Comparison of ENCODE assay signal across 8 cellular contexts in genomic region chr7:50653116-50653854, GRCh38.
DNase-seq lines count a peak whose midpoint lies in the region; ATAC-seq and TF ChIP-seq lines count a peak whose summit lies in the region.

No MANE protein-coding gene starts in this region.

- H3K4me3 ChIP-seq in esophagus muscularis mucosa (no peak overlapping the region), neuronal stem cell (ENCODE audit: low read length in 2 of 2) (no peak overlapping the region), vagina (peak overlapping the region in 1 of 2 donors; percentile 7)

- H2BK5ac ChIP-seq in neuronal stem cell (ENCODE audit: low read length) = no peak overlapping the region

- TF ChIP-seq CTCF in esophagus muscularis mucosa (IDR thresholded peaks at IDR 0.05) (no peak), vagina (IDR thresholded peaks at IDR 0.05) (no peak)

- H3K9me3 ChIP-seq in esophagus muscularis mucosa = no peaks in the 10 kb centered on the region
- H3K9me3 ChIP-seq in neuronal stem cell (replicated peaks in 1 of 2; ENCODE audit: control insufficient read depth in 2 of 2, insufficient read depth in 1 of 2, low read depth in 1 of 2, low read length in 2 of 2) = peaks cover 2 to 3% of the 10 kb centered on the region in 2 donors
- H3K9me3 ChIP-seq in vagina = no peaks in the 10 kb centered on the region

- H3K9me3 Mint-ChIP-seq in activated naive CD8-positive, alpha-beta T cell treated with anti-CD3 and anti-CD28 coated beads, Interleukin-2, amount 10 ng/mL, durations not matched to agents 7 days and 5 days = no peaks in the 10 kb centered on the region
- H3K9me3 Mint-ChIP-seq in activated naive CD8-positive, alpha-beta T cell treated with anti-CD3 and anti-CD28 coated beads for 36 hours = no peaks in the 10 kb centered on the region

- intact Hi-C loops in esophagus muscularis mucosa (cut with DNase I) (no loop called here), vagina (cut with DNase I) (no loop called here)

- H3K79me1 ChIP-seq in neuronal stem cell (ENCODE audit: low read depth, low read length) = no peaks in the 10 kb centered on the region

- H2AK5ac ChIP-seq in neuronal stem cell (ENCODE audit: low read depth, low read length) = peak overlapping the region; percentile 17

- H3K27me3 ChIP-seq in esophagus muscularis mucosa = no peaks in the 10 kb centered on the region
- H3K27me3 ChIP-seq in neuronal stem cell (ENCODE audit: control insufficient read depth in 3 of 3, insufficient read depth in 3 of 3, low read depth in 1 of 3, low read length in 3 of 3) = no peaks in the 10 kb centered on the region
- no peaks in the 10 kb centered on the region for H3K27me3 ChIP-seq in vagina

- no peak overlapping the region for H2BK120ac ChIP-seq in neuronal stem cell (ENCODE audit: low read depth, low read length)

- no peak overlapping the region for H4K91ac ChIP-seq in neuronal stem cell (ENCODE audit: low read depth, low read length, poor library complexity)

- H2AFZ ChIP-seq in neuronal stem cell (ENCODE audit: low read length) = no peak overlapping the region

- H4K8ac ChIP-seq in neuronal stem cell (ENCODE audit: low read depth, low read length) = no peak overlapping the region

- H3K18ac ChIP-seq in neuronal stem cell (ENCODE audit: low read length) = peak overlapping the region; percentile 72

- H3K4me1 ChIP-seq in esophagus muscularis mucosa = peaks cover 55 to 68% (median 58%) of the 10 kb centered on the region in 4 donors
- peaks cover 0 to 12% of the 10 kb centered on the region in 2 donors for H3K4me1 ChIP-seq in neuronal stem cell (ENCODE audit: control insufficient read depth in 2 of 2, insufficient read depth in 1 of 2, low read depth in 1 of 2, low read length in 2 of 2)
- peaks cover 54% of the 10 kb centered on the region for H3K4me1 ChIP-seq in vagina

- H3K4me1 Mint-ChIP-seq in activated naive CD8-positive, alpha-beta T cell treated with anti-CD3 and anti-CD28 coated beads, Interleukin-2, amount 10 ng/mL, durations not matched to agents 7 days and 5 days = peaks cover 10% of the 10 kb centered on the region
- H3K4me1 Mint-ChIP-seq in activated naive CD8-positive, alpha-beta T cell treated with anti-CD3 and anti-CD28 coated beads for 36 hours = peaks cover 2% of the 10 kb centered on the region

- H3K4ac ChIP-seq in neuronal stem cell (ENCODE audit: low read length) = peak overlapping the region; percentile 14

- WGBS in esophagus muscularis mucosa = 68% methylated on average over 14 of the region's 16 CpGs
- no CpG with 5 or more reads among the region's 16 CpGs for WGBS in neuronal stem cell (ENCODE audit: extremely low coverage in 2 of 2, insufficient read length in 2 of 2, insufficient replicate concordance in 1 of 2), 2 donors

- no peak overlapping the region for H3K14ac ChIP-seq in neuronal stem cell (ENCODE audit: low read length)

- H2BK12ac ChIP-seq in neuronal stem cell (ENCODE audit: low read length) = no peak overlapping the region

- no peak for TF ChIP-seq EP300 in esophagus muscularis mucosa (IDR thresholded peaks at IDR 0.05)

- peaks cover 12% of the 10 kb centered on the region for H3K27me3 Mint-ChIP-seq in activated naive CD8-positive, alpha-beta T cell treated with anti-CD3 and anti-CD28 coated beads, Interleukin-2, amount 10 ng/mL, durations not matched to agents 7 days and 5 days
- H3K27me3 Mint-ChIP-seq in activated naive CD8-positive, alpha-beta T cell treated with anti-CD3 and anti-CD28 coated beads for 36 hours = no peaks in the 10 kb centered on the region

- H3K23ac ChIP-seq in neuronal stem cell (ENCODE audit: low read depth, low read length, poor library complexity) = no peak overlapping the region

- peak overlapping the region; percentile 45 for H3K9ac ChIP-seq in neuronal stem cell (ENCODE audit: low read depth, low read length, poor library complexity)

- peak overlapping the region; percentile 1 for H3K27ac Mint-ChIP-seq in activated naive CD8-positive, alpha-beta T cell treated with anti-CD3 and anti-CD28 coated beads, Interleukin-2, amount 10 ng/mL, durations not matched to agents 7 days and 5 days
- no peak overlapping the region for H3K27ac Mint-ChIP-seq in activated naive CD8-positive, alpha-beta T cell treated with anti-CD3 and anti-CD28 coated beads for 36 hours

- no peak for DNase-seq in activated naive CD8-positive, alpha-beta T cell treated with anti-CD3 and anti-CD28 coated beads, Interleukin-2, amount 10 ng/mL, durations not matched to agents 7 days and 5 days
- no peak for DNase-seq in activated naive CD8-positive, alpha-beta T cell treated with anti-CD3 and anti-CD28 coated beads for 36 hours
- DNase-seq in esophagus muscularis mucosa (ENCODE audit: extremely low spot score) (no peak), neuronal stem cell (ENCODE audit: low spot score) (no peak), vagina (ENCODE audit: extremely low spot score in 2 of 2) (peak; percentile 77 to 96), SW 1271 (lab: John Stamatoyannopoulos, UW) (no peak)
- DNase-seq in stimulated activated naive CD4-positive, alpha-beta T cell (lab: John Stamatoyannopoulos, UW) = no peak

- H3K27ac ChIP-seq in esophagus muscularis mucosa (replicated peaks in 1 of 4) = peak overlapping the region; percentile 73 to 86 (median 80)
- H3K27ac ChIP-seq in neuronal stem cell (replicated peaks; ENCODE audit: low read length) = no peak overlapping the region
- H3K27ac ChIP-seq in vagina = peak overlapping the region; percentile 68

- TF ChIP-seq POLR2A in esophagus muscularis mucosa (IDR thresholded peaks at IDR 0.05; ENCODE audit: low read depth) (no peak), vagina (IDR thresholded peaks at IDR 0.05) (no peak)

- H3K36me3 Mint-ChIP-seq in activated naive CD8-positive, alpha-beta T cell treated with anti-CD3 and anti-CD28 coated beads, Interleukin-2, amount 10 ng/mL, durations not matched to agents 7 days and 5 days = no peaks in the 10 kb centered on the region
- H3K36me3 Mint-ChIP-seq in activated naive CD8-positive, alpha-beta T cell treated with anti-CD3 and anti-CD28 coated beads for 36 hours = no peaks in the 10 kb centered on the region

- no peak overlapping the region for H3K4me3 Mint-ChIP-seq in activated naive CD8-positive, alpha-beta T cell treated with anti-CD3 and anti-CD28 coated beads, Interleukin-2, amount 10 ng/mL, durations not matched to agents 7 days and 5 days
- H3K4me3 Mint-ChIP-seq in activated naive CD8-positive, alpha-beta T cell treated with anti-CD3 and anti-CD28 coated beads for 36 hours = no peak overlapping the region

- POLR2A ChIA-PET in activated naive CD8-positive, alpha-beta T cell treated with anti-CD3 and anti-CD28 coated beads, Interleukin-2, amount 10 ng/mL, durations not matched to agents 7 days and 5 days (lab: Charles Lee) = no interaction called here

- no peak overlapping the region for H3K4me2 ChIP-seq in neuronal stem cell (ENCODE audit: insufficient read depth, low read length, poor library complexity, severe bottlenecking)

- H2BK15ac ChIP-seq in neuronal stem cell (ENCODE audit: low read length) = no peak overlapping the region

- ATAC-seq in activated naive CD8-positive, alpha-beta T cell treated with anti-CD3 and anti-CD28 coated beads, Interleukin-2, amount 10 ng/mL, durations not matched to agents 7 days and 5 days (ENCODE audit: low read depth) = peak; percentile 70
- ATAC-seq in HG03354 (IDR thresholded peaks at IDR 0.05; ENCODE audit: poor library complexity, severe bottlenecking, unreplicated experiment) = no peak

- H3K36me3 ChIP-seq in esophagus muscularis mucosa (peaks cover 0 to 15% (median 4%) of the 10 kb centered on the region in 4 donors), neuronal stem cell (replicated peaks in 1 of 2; ENCODE audit: control insufficient read depth in 2 of 2, insufficient read depth in 2 of 2, low read length in 2 of 2) (peaks cover 0 to 63% of the 10 kb centered on the region in 2 donors), vagina (no peaks in the 10 kb centered on the region)

Comparison
In these comparisons a context has a peak if more than half of its experiments do, and no peak if none do; other contexts are left out.
1. DNase-seq: peak in vagina (2 of 2); none in activated naive CD8-positive, alpha-beta T cell treated with anti-CD3 and anti-CD28 coated beads, Interleukin-2, amount 10 ng/mL, durations not matched to agents 7 days and 5 days (single experiment), activated naive CD8-positive, alpha-beta T cell treated with anti-CD3 and anti-CD28 coated beads for 36 hours (single experiment), esophagus muscularis mucosa (single experiment), neuronal stem cell (single experiment), stimulated activated naive CD4-positive, alpha-beta T cell (0 of 6) and SW 1271 (0 of 2).